ENCODE assay signal across 28 cellular contexts in the genomic region with DNA sequence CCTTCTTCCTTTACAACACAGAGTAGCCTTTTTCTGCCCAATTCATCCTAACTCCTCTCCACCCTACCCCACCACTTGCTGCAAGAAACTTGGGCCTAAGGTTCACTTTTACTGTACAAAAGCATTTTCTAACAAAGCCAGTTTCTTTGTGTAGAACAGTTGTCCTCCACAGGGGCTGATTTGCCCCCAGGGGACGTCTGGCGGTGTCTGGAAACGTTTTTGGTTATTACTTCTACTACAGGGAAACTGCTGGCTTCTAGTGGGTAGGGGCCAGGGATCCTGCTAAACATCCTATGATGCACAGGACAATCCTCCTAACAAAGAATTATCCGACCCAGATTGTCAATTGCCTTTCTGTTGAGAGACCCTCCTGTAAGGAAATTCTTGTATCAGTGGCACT.
"Had no signal": no experiment of that assay in that cellular context is flagged by ENCODE, and none has a peak within 500 bp of the region (broad histone marks: within the 10 kb centered on the region; RNA-seq: fewer than 3 reads in every experiment).

No MANE protein-coding gene starts in this region.

- H3K4me2 ChIP-seq: neural progenitor cell had no signal

- H2AFZ ChIP-seq: neural progenitor cell had no signal

- H3K9me3 ChIP-seq: ascending aorta, colonic mucosa, heart left ventricle, left lung, spleen, suprapubic skin, tibial artery had no signal

- H3K4me1 ChIP-seq: ascending aorta, colonic mucosa, heart left ventricle, left lung, neural progenitor cell, spleen, suprapubic skin, tibial artery had no signal

- H3K9ac ChIP-seq: neural progenitor cell had no signal

- H3K36me3 Mint-ChIP-seq: neural progenitor cell had no signal

- H3K27me3 Mint-ChIP-seq: activated naive CD8-positive, alpha-beta T cell treated with anti-CD3 and anti-CD28 coated beads, Interleukin-2, amount 10 ng/mL, durations not matched to agents 7 days and 5 days; brain; naive thymus-derived CD4-positive, alpha-beta T cell had no signal

- DNase-seq: activated CD4-positive, alpha-beta T cell treated with anti-CD3 and anti-CD28 coated beads for 4 hours; activated CD4-positive, alpha-beta T cell treated with anti-CD3 and anti-CD28 coated beads, Interleukin-2, amount 50 U/mL, for 4 hours; activated effector memory CD4-positive, alpha-beta T cell treated with Interleukin-2 at 50 U/mL for 16 hours; activated naive CD4-positive, alpha-beta T cell treated with Interleukin-2 at 50 U/mL for 16 hours; activated naive CD8-positive, alpha-beta T cell treated with anti-CD3 and anti-CD28 coated beads, Interleukin-2, amount 10 ng/mL, durations not matched to agents 7 days and 5 days; activated T-cell treated with anti-CD3 and anti-CD28 coated beads for 4 hours; activated T-cell treated with anti-CD3 and anti-CD28 coated beads, Interleukin-2, amount 50 U/mL, for 72 hours; cerebellar nuclear complex; colonic mucosa; effector CD8-positive, alpha-beta T cell; foreskin fibroblast; heart left ventricle; left lung; midbrain; naive thymus-derived CD4-positive, alpha-beta T cell; occipital lobe; right cardiac atrium; spleen; stimulated activated naive CD4-positive, alpha-beta T cell; T-helper 9 cell; tibial artery had no signal

- H3K27ac Mint-ChIP-seq: activated naive CD8-positive, alpha-beta T cell treated with anti-CD3 and anti-CD28 coated beads, Interleukin-2, amount 10 ng/mL, durations not matched to agents 7 days and 5 days; activated T-cell treated with anti-CD3 and anti-CD28 coated beads, Interleukin-2, amount 50 U/mL, for 72 hours; brain; neural progenitor cell had no signal

- H3K9me3 Mint-ChIP-seq: activated T-cell treated with anti-CD3 and anti-CD28 coated beads, Interleukin-2, amount 50 U/mL, for 72 hours; neural progenitor cell had no signal

- H3K4me3 ChIP-seq: ascending aorta, cardiac muscle cell, colonic mucosa, heart left ventricle, left lung, neural progenitor cell, spleen, suprapubic skin, tibial artery had no signal

- H3K27me3 ChIP-seq: ascending aorta, cardiac muscle cell, colonic mucosa, heart left ventricle, left lung, neural progenitor cell, spleen, suprapubic skin, tibial artery had no signal

- H3K27ac ChIP-seq: ascending aorta, cardiac muscle cell, colonic mucosa, heart left ventricle, left lung, neural progenitor cell, spleen, suprapubic skin, tibial artery, VCaP had no signal

- H3K4me1 Mint-ChIP-seq: activated naive CD8-positive, alpha-beta T cell treated with anti-CD3 and anti-CD28 coated beads, Interleukin-2, amount 10 ng/mL, durations not matched to agents 7 days and 5 days; brain; neural progenitor cell had no signal

- H3K4me3 Mint-ChIP-seq: activated naive CD8-positive, alpha-beta T cell treated with anti-CD3 and anti-CD28 coated beads, Interleukin-2, amount 10 ng/mL, durations not matched to agents 7 days and 5 days; activated T-cell treated with anti-CD3 and anti-CD28 coated beads, Interleukin-2, amount 50 U/mL, for 72 hours; brain; naive thymus-derived CD4-positive, alpha-beta T cell; neural progenitor cell had no signal

- H3K36me3 ChIP-seq: ascending aorta, cardiac muscle cell, colonic mucosa, neural progenitor cell, suprapubic skin had no signal

- ATAC-seq: activated T-cell treated with anti-CD3 and anti-CD28 coated beads, Interleukin-2, amount 50 U/mL, for 72 hours; esophagus mucosa; heart left ventricle; left lung; naive thymus-derived CD4-positive, alpha-beta T cell; right cardiac atrium had no signal
